9 cellular contexts compared by ENCODE assay signal in genomic region chr1:98044766-98045165, GRCh38.
DNase-seq lines count a peak whose midpoint lies in the region; TF ChIP-seq lines count a peak whose summit lies in the region.
"Had no signal": no experiment of that assay in that cellular context is flagged by ENCODE, and none has a peak within 500 bp of the region (broad histone marks: within the 10 kb centered on the region; RNA-seq: fewer than 3 reads in every experiment).

No MANE protein-coding gene starts in this region.

- H3K4me3 Mint-ChIP-seq in neural progenitor cell = peak overlapping the region; percentile 87

- H3K9me3 ChIP-seq in effector memory CD4-positive, alpha-beta T cell (ENCODE audit: control insufficient read depth, low read length) = no peaks in the 10 kb centered on the region
- H3K9me3 ChIP-seq in neural progenitor cell (ENCODE audit: low read depth) = no peaks in the 10 kb centered on the region
- H3K9me3 ChIP-seq in prostate gland = no peaks in the 10 kb centered on the region
- H3K9me3 ChIP-seq: heart left ventricle had no signal

- no peak overlapping the region for H3K9ac ChIP-seq in neural progenitor cell

- POLR2A ChIA-PET in RWPE1 (lab: Yijun Ruan, JAX; ENCODE audit: low non-redundant PET) = no interaction called here

- peak overlapping the region; percentile 56 for H3K4me3 ChIP-seq in effector memory CD4-positive, alpha-beta T cell (ENCODE audit: insufficient read depth, low read depth, low read length, poor library complexity, severe bottlenecking)
- H3K4me3 ChIP-seq in neural progenitor cell (peak overlapping the region; percentile 60), prostate gland (no peak overlapping the region)

- H3K27ac Mint-ChIP-seq in neural progenitor cell = no peak overlapping the region

- H2AFZ ChIP-seq in neural progenitor cell (replicated peaks) = peak overlapping the region; percentile 78

- intact Hi-C loops in prostate gland (cut with DNase I) = no loop called here

- peaks cover 9% of the 10 kb centered on the region for H3F3A ChIP-seq in neural progenitor cell (ENCODE audit: low read depth)

- H3K79me2 ChIP-seq in neural progenitor cell (ENCODE audit: low read depth) = no peaks in the 10 kb centered on the region

- H3K4me1 ChIP-seq in effector memory CD4-positive, alpha-beta T cell (ENCODE audit: control insufficient read depth, insufficient read depth, low read length, poor library complexity, severe bottlenecking) = peaks cover 25% of the 10 kb centered on the region
- H3K4me1 ChIP-seq in neural progenitor cell (peaks cover 20% of the 10 kb centered on the region), prostate gland (replicated peaks) (peaks cover 2% of the 10 kb centered on the region)

- TF ChIP-seq POLR2A in prostate gland (IDR thresholded peaks at IDR 0.05) = no peak

- TF ChIP-seq CTCF in RWPE1 (conservative IDR thresholded peaks at IDR 0.05; ENCODE audit: low read depth) (no peak), neural progenitor cell (IDR thresholded peaks at IDR 0.05) (no peak), prostate gland (IDR thresholded peaks at IDR 0.05) (no peak)

- peak overlapping the region; percentile 90 for H3K4me2 ChIP-seq in neural progenitor cell

- CTCF ChIA-PET in RWPE1 (lab: Yijun Ruan, JAX) = interaction anchor here (0.5 to 0.9 kb wide), 3 partner anchors 9 to 519 kb away, joined by 3 to 5 read pairs (median 4); no protein-coding TSS in a partner anchor

- peaks cover 28% of the 10 kb centered on the region for H4K20me1 ChIP-seq in neural progenitor cell (ENCODE audit: low read depth)

- H3K27ac ChIP-seq in RWPE1 (peak overlapping the region; percentile 65), neural progenitor cell (no peak overlapping the region), prostate gland (no peak overlapping the region)
- H3K27ac ChIP-seq in effector memory CD4-positive, alpha-beta T cell (ENCODE audit: insufficient read depth, low read length, poor library complexity, severe bottlenecking) = no peak overlapping the region
- H3K27ac ChIP-seq: heart left ventricle had no signal

- H3K36me3 ChIP-seq in effector memory CD4-positive, alpha-beta T cell (ENCODE audit: control insufficient read depth, insufficient read depth, low read length) = no peaks in the 10 kb centered on the region
- no peaks in the 10 kb centered on the region for H3K36me3 ChIP-seq in neural progenitor cell
- H3K36me3 ChIP-seq in prostate gland = no peaks in the 10 kb centered on the region
- H3K36me3 ChIP-seq: heart left ventricle had no signal

- peak; percentile 12 for DNase-seq in D341Med (ENCODE audit: low spot score)
- no peak for DNase-seq in RWPE1 (ENCODE audit: low spot score)
- no peak for DNase-seq in effector memory CD4-positive, alpha-beta T cell
- no peak for DNase-seq in neural progenitor cell (ENCODE audit: low spot score)
- no peak for DNase-seq in epidermal melanocyte (ENCODE audit: insufficient read length, low spot score)
- DNase-seq in prostate gland (ENCODE audit: low spot score) = no peak
- no peak for DNase-seq in stimulated activated CD4-positive, alpha-beta T cell treated with anti-CD3 and anti-CD28 coated beads, Interleukin-2, amount 100 ng/mL, for 48 hours
- DNase-seq in NCI-H2171 treated with DMSO at 0.1 percent for 48 hours (lab: John Stamatoyannopoulos, UW) = no peak

- WGBS in prostate gland = 20% methylated on average over 16 of the region's 16 CpGs

- H3K27me3 ChIP-seq in effector memory CD4-positive, alpha-beta T cell (replicated peaks; ENCODE audit: control insufficient read depth, insufficient read depth, low read length, poor library complexity, severe bottlenecking) = peaks cover 54% of the 10 kb centered on the region
- peaks cover 77% of the 10 kb centered on the region for H3K27me3 ChIP-seq in neural progenitor cell
- peaks cover 25% of the 10 kb centered on the region for H3K27me3 ChIP-seq in prostate gland (replicated peaks; ENCODE audit: insufficient read depth)

- no peaks in the 10 kb centered on the region for H3K36me3 Mint-ChIP-seq in neural progenitor cell

- peaks cover 34% of the 10 kb centered on the region for H3K27me3 Mint-ChIP-seq in neural progenitor cell (ENCODE audit: insufficient read depth, low read depth)

- peaks cover 30% of the 10 kb centered on the region for H3K4me1 Mint-ChIP-seq in neural progenitor cell

- peaks cover 3% of the 10 kb centered on the region for H3K9me3 Mint-ChIP-seq in neural progenitor cell

Comparison
In these comparisons a context has a peak if more than half of its experiments do, and no peak if none do; other contexts are left out.
1. H3K4me3 ChIP-seq: peak in effector memory CD4-positive, alpha-beta T cell (single experiment) and neural progenitor cell (single experiment); none in prostate gland (0 of 2).